ENCODE assay signal across 14 cellular contexts in genomic region chr2:35343135-35343534, GRCh38.
DNase-seq lines count a peak whose midpoint lies in the region; ATAC-seq, FAIRE-seq and TF ChIP-seq lines count a peak whose summit lies in the region.
"Had no signal": no experiment of that assay in that cellular context is flagged by ENCODE, and none has a peak within 500 bp of the region (broad histone marks: within the 10 kb centered on the region; RNA-seq: fewer than 3 reads in every experiment).

No MANE protein-coding gene starts in this region.

- H2AFZ ChIP-seq in GM12878 (ENCODE audit: control insufficient read depth, low read depth, low read length) (no peak overlapping the region), smooth muscle cell (ENCODE audit: low read depth) (no peak overlapping the region)

- H3K36me3 ChIP-seq in GM12878 (ENCODE audit: control insufficient read depth in 2 of 2, insufficient read depth in 2 of 2, low read length in 1 of 2): no peaks in the 10 kb centered on the region
- no peaks in the 10 kb centered on the region for H3K36me3 ChIP-seq in smooth muscle cell (ENCODE audit: low read depth)
- H3K36me3 ChIP-seq: left lung, tibial nerve had no signal

- POLR2A ChIA-PET in GM12878 (lab: Charles Lee): no interaction called here
- POLR2A ChIA-PET in activated CD4-positive, alpha-beta T cell treated with anti-CD3 and anti-CD28 coated beads, Interleukin-2, amount 10 ng/mL, durations not matched to agents 7 days and 5 days (lab: Charles Lee): no interaction called here

- no peak for TF ChIP-seq POLR2A in GM12878 (IDR thresholded peaks at IDR 0.05; ENCODE audit: low read depth, low read length)

- TF ChIP-seq RAD21 in GM12878 (IDR thresholded peaks at IDR 0.05; ENCODE audit: insufficient read depth, low read depth, low read length): peak; percentile 37

- H3K9me3 Mint-ChIP-seq in activated CD4-positive, alpha-beta T cell treated with anti-CD3 and anti-CD28 coated beads, Interleukin-2, amount 10 ng/mL, durations not matched to agents 7 days and 5 days: no peaks in the 10 kb centered on the region

- intact Hi-C loops in GM12878 (cut with micrococcal nuclease; ENCODE audit: unreplicated experiment): loop anchor here (1.0 to 10.0 kb wide), 4 partner anchors 174 to 1668 kb away; no protein-coding TSS in a partner anchor

- no peak overlapping the region for H3K27ac Mint-ChIP-seq in activated CD4-positive, alpha-beta T cell treated with anti-CD3 and anti-CD28 coated beads, Interleukin-2, amount 10 ng/mL, durations not matched to agents 7 days and 5 days

- SMC1A ChIA-PET in GM12878 (lab: Charles Lee; ENCODE audit: uncharacterized antibody, unreplicated experiment): no interaction called here

- CTCF ChIA-PET in GM12878 (lab: Yijun Ruan, JAX): interaction anchor here (0.6 to 1.1 kb wide), 2 partner anchors 399 to 1330 kb away, joined by 3 read pairs; no protein-coding TSS in a partner anchor
- CTCF ChIA-PET in activated CD4-positive, alpha-beta T cell treated with anti-CD3 and anti-CD28 coated beads, Interleukin-2, amount 10 ng/mL, durations not matched to agents 7 days and 5 days (lab: Charles Lee): no interaction called here

- H3K9me3 ChIP-seq in GM12878 (replicated peaks; ENCODE audit: control insufficient read depth, insufficient read depth, low read length) (no peaks in the 10 kb centered on the region), smooth muscle cell (replicated peaks; ENCODE audit: low read depth) (no peaks in the 10 kb centered on the region)

- DNase-seq in NCI-H526 (lab: John Stamatoyannopoulos, UW) (peak; percentile 4 to 47), NCI-H526 treated with DMSO at 0.1 percent for 48 hours (lab: John Stamatoyannopoulos, UW) (no peak), LNCaP clone FGC (ENCODE audit: low read depth) (no peak), GM12878 (ENCODE audit: low read depth, low spot score) (no peak), smooth muscle cell (lab: John Stamatoyannopoulos, UW; ENCODE audit: unreplicated experiment) (no peak), UCSD-AML1 (lab: John Stamatoyannopoulos, UW; ENCODE audit: unreplicated experiment) (no peak), urothelium cell line (ENCODE audit: low spot score) (no peak)
- no peak for DNase-seq in activated CD4-positive, alpha-beta T cell treated with anti-CD3 and anti-CD28 coated beads, Interleukin-2, amount 10 ng/mL, durations not matched to agents 7 days and 5 days
- DNase-seq: DMS79; effector CD8-positive, alpha-beta T cell; left lung; NCI-H1092; NCI-H345 had no signal

- H3K27me3 Mint-ChIP-seq in activated CD4-positive, alpha-beta T cell treated with anti-CD3 and anti-CD28 coated beads, Interleukin-2, amount 10 ng/mL, durations not matched to agents 7 days and 5 days: no peaks in the 10 kb centered on the region

- H3K79me2 ChIP-seq in GM12878 (ENCODE audit: control insufficient read depth, insufficient read depth, low read length) (no peaks in the 10 kb centered on the region), smooth muscle cell (ENCODE audit: low read depth) (no peaks in the 10 kb centered on the region)

- TF ChIP-seq CTCF in LNCaP clone FGC (IDR thresholded peaks at IDR 0.05; ENCODE audit: control insufficient read depth, extremely low read depth, insufficient read depth) (peak; percentile 44), GM12878 (IDR thresholded peaks at IDR 0.05 in 2 of 3, conservative IDR thresholded peaks at IDR 0.05 in 1 of 3; ENCODE audit: control insufficient read depth in 2 of 3, extremely low read depth in 1 of 3, insufficient read depth in 1 of 3, low read depth in 3 of 3, low read length in 3 of 3) (peak; percentile 44 to 57 (median 46)), smooth muscle cell (IDR thresholded peaks at IDR 0.05; ENCODE audit: borderline replicate concordance, insufficient read depth, poor library complexity, severe bottlenecking) (peak; percentile 16)

- 25% methylated on average over 4 of the region's 4 CpGs for WGBS in GM12878 (ENCODE audit: insufficient coverage, insufficient replicate concordance, low lambda C conversion rate, missing lambda C conversion rate)
- 62% methylated on average over 4 of the region's 4 CpGs for WGBS in smooth muscle cell (ENCODE audit: low lambda C conversion rate)

- H3K27me3 ChIP-seq in GM12878 (replicated peaks in 1 of 2; ENCODE audit: control insufficient read depth in 2 of 2, insufficient read depth in 2 of 2, low read length in 1 of 2): no peaks in the 10 kb centered on the region
- H3K27me3 ChIP-seq in smooth muscle cell (ENCODE audit: low read depth): no peaks in the 10 kb centered on the region
- H3K27me3 ChIP-seq: left lung, tibial nerve had no signal

- H4K20me1 ChIP-seq in GM12878 (ENCODE audit: control insufficient read depth, insufficient read depth): no peaks in the 10 kb centered on the region
- H4K20me1 ChIP-seq in smooth muscle cell (ENCODE audit: low read depth): no peaks in the 10 kb centered on the region

- ATAC-seq in GM12878: peak; percentile 61; the same call in 2 of the 3 replicates
- ATAC-seq: left lung had no signal

- H3F3A ChIP-seq in smooth muscle cell (ENCODE audit: low read depth): no peaks in the 10 kb centered on the region

- no peaks in the 10 kb centered on the region for H3K36me3 Mint-ChIP-seq in activated CD4-positive, alpha-beta T cell treated with anti-CD3 and anti-CD28 coated beads, Interleukin-2, amount 10 ng/mL, durations not matched to agents 7 days and 5 days (ENCODE audit: low read depth)

- no peak for TF ChIP-seq EP300 in GM12878 (IDR thresholded peaks at IDR 0.05; ENCODE audit: borderline replicate concordance in 1 of 2, control insufficient read depth in 1 of 2, low read depth in 2 of 2, low read length in 2 of 2)

- in situ Hi-C loops in GM12878 (cut with MboI): no loop called here

- H3K27ac ChIP-seq in GM12878 (ENCODE audit: control insufficient read depth, insufficient read depth): no peak overlapping the region
- no peak overlapping the region for H3K27ac ChIP-seq in smooth muscle cell (ENCODE audit: low read depth)
- H3K27ac ChIP-seq: left lung, tibial nerve had no signal

- H3K4me3 ChIP-seq in LNCaP clone FGC (ENCODE audit: low read depth, low read length): no peak overlapping the region
- H3K4me3 ChIP-seq in GM12878: no peak overlapping the region
- H3K4me3 ChIP-seq in smooth muscle cell: no peak overlapping the region
- H3K4me3 ChIP-seq: left lung, tibial nerve had no signal

- no TSS peak for BruUV-seq in GM12878 (replicated peaks; lab: Mats Ljungman, UMichigan)

- H3K4me3 Mint-ChIP-seq in activated CD4-positive, alpha-beta T cell treated with anti-CD3 and anti-CD28 coated beads, Interleukin-2, amount 10 ng/mL, durations not matched to agents 7 days and 5 days: no peak overlapping the region

- H3K4me1 ChIP-seq in GM12878 (ENCODE audit: control insufficient read depth, insufficient read depth, low read length) (no peaks in the 10 kb centered on the region), smooth muscle cell (ENCODE audit: low read depth) (no peaks in the 10 kb centered on the region)
- H3K4me1 ChIP-seq: left lung, tibial nerve had no signal

- no peaks in the 10 kb centered on the region for H3K4me1 Mint-ChIP-seq in activated CD4-positive, alpha-beta T cell treated with anti-CD3 and anti-CD28 coated beads, Interleukin-2, amount 10 ng/mL, durations not matched to agents 7 days and 5 days

- no peak overlapping the region for H3K4me2 ChIP-seq in GM12878 (ENCODE audit: control insufficient read depth, insufficient read depth)
- no peak overlapping the region for H3K4me2 ChIP-seq in smooth muscle cell

- RAD21 ChIA-PET in GM12878 (lab: Charles Lee; ENCODE audit: unreplicated experiment): no interaction called here

- FAIRE-seq in GM12878 (lab: Jason Lieb, UNC): no peak
- no peak for FAIRE-seq in urothelium cell line (lab: Jason Lieb, UNC)

- no peak overlapping the region for H3K9ac ChIP-seq in GM12878 (ENCODE audit: control insufficient read depth, insufficient read depth, low read length)
- no peak overlapping the region for H3K9ac ChIP-seq in smooth muscle cell (ENCODE audit: low read depth)

TF ChIP-seq in GM12878, 131 proteins besides CTCF, POLR2A, EP300 and RAD21:
- TF ChIP-seq TAF1 (IDR thresholded peaks at IDR 0.05; ENCODE audit: borderline replicate concordance, low read depth, low read length): no peak
- TF ChIP-seq E4F1 (IDR thresholded peaks at IDR 0.05; ENCODE audit: borderline replicate concordance, partially characterized antibody): no peak
- TF ChIP-seq RUNX3 (IDR thresholded peaks at IDR 0.05; ENCODE audit: low read length): no peak
- TF ChIP-seq TCF12 (IDR thresholded peaks at IDR 0.05; ENCODE audit: low read depth, low read length): no peak
- TF ChIP-seq HDAC6 (IDR thresholded peaks at IDR 0.05; ENCODE audit: unreplicated experiment): no peak
- TF ChIP-seq ZNF24 (IDR thresholded peaks at IDR 0.05): no peak
- TF ChIP-seq NRF1 (conservative IDR thresholded peaks at IDR 0.05; ENCODE audit: low read depth, low read length): no peak
- TF ChIP-seq MYC (IDR thresholded peaks at IDR 0.05; ENCODE audit: insufficient read depth, insufficient read length, insufficient replicate concordance, low read length, severe bottlenecking): no peak
- TF ChIP-seq KAT2A (conservative IDR thresholded peaks at IDR 0.05; ENCODE audit: control insufficient read depth, low read depth, low read length): no peak
- TF ChIP-seq PML (IDR thresholded peaks at IDR 0.05; ENCODE audit: low read length): no peak
- TF ChIP-seq ZZZ3 (IDR thresholded peaks at IDR 0.05; ENCODE audit: control insufficient read depth, insufficient read length, low read depth): no peak

Comparison
In these comparisons a context has a peak if more than half of its experiments do, and no peak if none do; other contexts are left out.
1. DNase-seq: peak in NCI-H526 (2 of 2); none in NCI-H526 treated with DMSO at 0.1 percent for 48 hours (single experiment), LNCaP clone FGC (single experiment), GM12878 (single experiment), smooth muscle cell (single experiment), UCSD-AML1 (single experiment), urothelium cell line (single experiment) and activated CD4-positive, alpha-beta T cell treated with anti-CD3 and anti-CD28 coated beads, Interleukin-2, amount 10 ng/mL, durations not matched to agents 7 days and 5 days (single experiment).
2. Peak in every context shown above with its lines, with median percentiles within 50 percentile points of each other: CTCF ChIP-seq.